Comparison of ENCODE assay signal across 23 cellular contexts in the genomic region with DNA sequence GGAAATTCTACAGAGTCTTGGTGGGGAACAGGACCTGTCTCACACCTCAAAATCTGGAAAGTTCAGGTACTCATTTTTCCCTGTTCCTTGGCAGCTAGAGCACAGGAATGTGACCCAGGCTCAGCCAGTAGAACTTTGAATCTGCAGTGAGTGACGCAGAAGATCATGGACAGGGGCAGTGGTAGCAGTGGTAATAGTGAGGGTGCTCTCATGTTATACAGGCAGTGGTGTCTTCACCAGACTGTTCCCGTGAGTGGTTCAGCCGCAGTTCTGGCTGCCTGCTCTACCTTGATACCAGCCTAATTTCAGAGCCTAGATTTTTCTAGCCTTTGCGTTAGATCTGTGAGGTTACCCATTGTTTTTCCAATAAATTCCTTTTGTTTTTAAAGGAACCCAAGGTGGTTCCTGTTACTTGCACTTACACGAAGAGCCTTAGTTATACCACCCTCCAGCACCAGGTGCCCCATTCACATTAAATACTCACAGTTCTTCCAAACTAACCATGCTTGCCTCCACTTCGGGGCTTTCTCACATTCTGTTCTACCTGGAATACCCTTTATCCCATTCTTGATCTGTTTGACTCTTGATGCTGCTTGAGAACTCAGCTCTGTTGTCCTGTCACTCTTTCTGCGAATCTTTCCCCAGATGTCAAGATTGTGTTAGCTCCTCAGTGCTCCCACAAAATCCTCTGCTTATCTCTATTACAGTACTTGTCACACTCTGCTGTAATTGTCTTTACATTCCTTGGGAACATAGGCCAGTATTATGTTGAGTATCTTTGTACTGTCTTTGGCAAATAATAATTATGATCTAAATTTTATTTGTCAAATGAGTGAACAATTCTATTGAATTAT. TPM values are rescaled to one million over a fixed set of nuclear protein-coding genes. Genes with fewer than 3 reads are reported as not detected.
DNase-seq lines count a peak whose midpoint lies in the region; FAIRE-seq and TF ChIP-seq lines count a peak whose summit lies in the region.
"Had no signal": no experiment of that assay in that cellular context is flagged by ENCODE, and none has a peak within 500 bp of the region (broad histone marks: within the 10 kb centered on the region; RNA-seq: fewer than 3 reads in every experiment).

No MANE protein-coding gene starts in this region.

- H3K4ac ChIP-seq in trophoblast cell (ENCODE audit: low read depth, low read length) = peak overlapping the region; percentile 23

- no peak overlapping the region for H3K4me2 ChIP-seq in Karpas-422 (ENCODE audit: low read depth, low read length, poor library complexity, severe bottlenecking)
- no peak overlapping the region for H3K4me2 ChIP-seq in trophoblast cell (ENCODE audit: low read length)
- H3K4me2 ChIP-seq in SK-N-SH = no peak overlapping the region

- H3K23ac ChIP-seq in trophoblast cell (ENCODE audit: low read length) = no peak overlapping the region

- H2BK120ac ChIP-seq in trophoblast cell (ENCODE audit: insufficient read depth, low read length, poor library complexity) = no peak overlapping the region

- H4K20me1 ChIP-seq in Karpas-422 (ENCODE audit: insufficient read depth, low read depth, low read length) (no peaks in the 10 kb centered on the region), SK-N-SH (ENCODE audit: insufficient read depth) (no peaks in the 10 kb centered on the region; the same call in 1 of the 2 replicates)

- H4K8ac ChIP-seq in trophoblast cell (ENCODE audit: low read depth, low read length) = no peak overlapping the region

- peak overlapping the region; percentile 50 for H3K18ac ChIP-seq in trophoblast cell (ENCODE audit: low read length)

- peaks cover under 1% of the 10 kb centered on the region for H3F3A ChIP-seq in SK-N-SH (replicated peaks; ENCODE audit: insufficient read depth)

- WGBS in trophoblast cell (ENCODE audit: extremely low coverage, insufficient coverage, insufficient read length) = no CpG with 5 or more reads among the region's 7 CpGs
- WGBS in SK-N-SH (ENCODE audit: low lambda C conversion rate) = 95% methylated on average over 7 of the region's 7 CpGs

- no peak for TF ChIP-seq POLR2A in GM12892 (IDR thresholded peaks at IDR 0.05; ENCODE audit: low read depth, low read length)

- peaks cover 37% of the 10 kb centered on the region for H3K4me1 Mint-ChIP-seq in endothelial cell (ENCODE audit: unreplicated experiment)

- H3K79me2 ChIP-seq in Karpas-422 (ENCODE audit: low read length) (peaks cover 82% of the 10 kb centered on the region), trophoblast cell (ENCODE audit: control insufficient read depth, insufficient read depth, low read length, poor library complexity) (peaks cover 2% of the 10 kb centered on the region), SK-N-SH (ENCODE audit: insufficient read depth) (peaks cover 27% of the 10 kb centered on the region)

- no peak overlapping the region for H4K12ac ChIP-seq in trophoblast cell (ENCODE audit: low read depth, low read length)

- H3K9me2 ChIP-seq in Karpas-422 (replicated peaks; ENCODE audit: insufficient read depth, low read length) = no peaks in the 10 kb centered on the region
- no peaks in the 10 kb centered on the region for H3K9me2 ChIP-seq in SK-N-SH

- peaks cover 3% of the 10 kb centered on the region for H3K27me3 Mint-ChIP-seq in endothelial cell (ENCODE audit: unreplicated experiment)

- H3K4me1 ChIP-seq in Karpas-422 (ENCODE audit: low read length) (peaks cover 53% of the 10 kb centered on the region), trophoblast cell (ENCODE audit: control insufficient read depth in 1 of 2, insufficient read depth in 2 of 2, low read length in 2 of 2) (peaks cover 4 to 6% of the 10 kb centered on the region in 2 experiments), SK-N-SH (ENCODE audit: control insufficient read depth in 1 of 2, insufficient read depth in 2 of 2, low read depth in 1 of 2, low read length in 1 of 2) (no peaks in the 10 kb centered on the region; a peak in 1 of 4 replicates)
- H3K4me1 ChIP-seq: uterus had no signal

- H3K27me3 ChIP-seq in Karpas-422 (ENCODE audit: low read length) (no peaks in the 10 kb centered on the region), trophoblast cell (ENCODE audit: insufficient read depth, low read length) (no peaks in the 10 kb centered on the region), SK-N-SH (ENCODE audit: insufficient read depth) (no peaks in the 10 kb centered on the region)
- H3K27me3 ChIP-seq: gastroesophageal sphincter, uterus had no signal

- H2AK5ac ChIP-seq in trophoblast cell (ENCODE audit: low read length) = no peak overlapping the region

- no peak overlapping the region for H3K14ac ChIP-seq in trophoblast cell (ENCODE audit: low read length)

- no peak for TF ChIP-seq RAD21 in SK-N-SH (IDR thresholded peaks at IDR 0.05; ENCODE audit: low read length)

- H3K36me3 ChIP-seq in Karpas-422 (ENCODE audit: insufficient read depth, low read length) (peaks cover 43% of the 10 kb centered on the region), trophoblast cell (ENCODE audit: control insufficient read depth in 1 of 2, insufficient read depth in 2 of 2, low read length in 2 of 2) (peaks cover 3 to 14% of the 10 kb centered on the region in 2 experiments), SK-N-SH (replicated peaks in 1 of 2; ENCODE audit: control insufficient read depth in 1 of 2, insufficient read depth in 2 of 2, low read length in 1 of 2) (peaks cover 0 to 14% of the 10 kb centered on the region in 2 experiments)
- H3K36me3 ChIP-seq: uterus had no signal

- H3K9ac ChIP-seq in Karpas-422 (ENCODE audit: low read length) (peak overlapping the region; percentile 3; the same call in 1 of the 2 replicates), trophoblast cell (ENCODE audit: low read length) (no peak overlapping the region), SK-N-SH (no peak overlapping the region)

- H3K4me3 ChIP-seq in Karpas-422 (ENCODE audit: low read length) = no peak overlapping the region
- no peak overlapping the region for H3K4me3 ChIP-seq in trophoblast cell (ENCODE audit: low read depth, low read length)
- no peak overlapping the region for H3K4me3 ChIP-seq in SK-N-SH (ENCODE audit: low read depth in 2 of 2, low read length in 1 of 2)
- H3K4me3 ChIP-seq: coronary artery, gastroesophageal sphincter, uterus had no signal

- CTCF ChIA-PET in SK-N-SH (lab: Yijun Ruan, JAX) = no interaction called here

- H2AFZ ChIP-seq in Karpas-422 (ENCODE audit: low read length) (no peak overlapping the region), trophoblast cell (ENCODE audit: insufficient read depth, low read length, poor library complexity) (no peak overlapping the region), SK-N-SH (ENCODE audit: low read depth) (no peak overlapping the region)

- H2BK12ac ChIP-seq in trophoblast cell (ENCODE audit: low read length) = peak overlapping the region; percentile 63

- no peak for TF ChIP-seq CTCF in endothelial cell (IDR thresholded peaks at IDR 0.05; ENCODE audit: unreplicated experiment)
- TF ChIP-seq CTCF in SK-N-SH (IDR thresholded peaks at IDR 0.05) = no peak

- H3K9me3 Mint-ChIP-seq in endothelial cell (ENCODE audit: unreplicated experiment) = no peaks in the 10 kb centered on the region

- H3K27ac ChIP-seq in Karpas-422 (ENCODE audit: low read length) (peak overlapping the region; percentile 64), trophoblast cell (ENCODE audit: low read depth, low read length) (no peak overlapping the region), SK-N-SH (ENCODE audit: low read depth in 2 of 2, low read length in 1 of 2) (no peak overlapping the region)
- H3K27ac ChIP-seq: coronary artery, gastroesophageal sphincter, uterus had no signal

- H3K9me3 ChIP-seq in Karpas-422 (ENCODE audit: low read length) = peaks cover 3% of the 10 kb centered on the region; the same call in 1 of the 2 replicates
- H3K9me3 ChIP-seq in trophoblast cell (ENCODE audit: insufficient read depth, low read depth, low read length) = peaks cover 2% of the 10 kb centered on the region
- no peaks in the 10 kb centered on the region for H3K9me3 ChIP-seq in SK-N-SH
- H3K9me3 ChIP-seq: gastroesophageal sphincter, uterus had no signal

- peak; percentile 70 for FAIRE-seq in GM12892 (lab: Jason Lieb, UNC)
- FAIRE-seq: GM12891 had no signal

- no peak overlapping the region for H4K91ac ChIP-seq in trophoblast cell (ENCODE audit: low read depth, low read length)

- H3K27ac Mint-ChIP-seq in endothelial cell (ENCODE audit: unreplicated experiment) = peak overlapping the region; percentile 79
- H3K27ac Mint-ChIP-seq: T-helper 17 cell had no signal

- no peak for TF ChIP-seq EP300 in SK-N-SH (IDR thresholded peaks at IDR 0.05; ENCODE audit: borderline replicate concordance in 1 of 2, low read depth in 1 of 2, low read length in 1 of 2)

- peaks cover 2% of the 10 kb centered on the region for H3K79me1 ChIP-seq in trophoblast cell (ENCODE audit: low read length)

- H3K4me3 Mint-ChIP-seq in endothelial cell (ENCODE audit: unreplicated experiment) = no peak overlapping the region
- H3K4me3 Mint-ChIP-seq: T-helper 17 cell had no signal

- peaks cover 21% of the 10 kb centered on the region for H3K36me3 Mint-ChIP-seq in endothelial cell (ENCODE audit: low read depth, unreplicated experiment)

- DNase-seq in GM12892 (ENCODE audit: insufficient read length) = no peak
- DNase-seq in Karpas-422 = no peak
- DNase-seq in endothelial cell (ENCODE audit: low spot score) = no peak
- peak in 1 of 2 donors; percentile 12 for DNase-seq in trophoblast cell
- no peak for DNase-seq in HK-2 (ENCODE audit: unreplicated experiment)
- no peak for DNase-seq in SK-N-SH
- no peak for DNase-seq in NCI-H1105 (lab: John Stamatoyannopoulos, UW)
- no peak for DNase-seq in EL
- DNase-seq: activated CD4-positive, alpha-beta T cell treated with anti-CD3 and anti-CD28 coated beads for 48 hours; activated naive CD4-positive, alpha-beta T cell treated with Interleukin-2 at 50 U/mL for 16 hours; activated T-cell treated with anti-CD3 and anti-CD28 coated beads, Interleukin-2, amount 50 U/mL, for 48 hours; COR-L47; DND-41; hypothalamus; islet precursor cell; Kasumi-1; left ventricle myocardium superior; NCI-H187; T-helper 17 cell; uterus had no signal

- H2BK5ac ChIP-seq in trophoblast cell (ENCODE audit: low read depth, low read length, poor library complexity) = no peak overlapping the region

- POLR2A ChIA-PET in SK-N-SH (lab: Yijun Ruan, JAX) = interaction anchor here (1.0 kb wide), 1 partner anchor 8 kb away, joined by 3 read pairs; no protein-coding TSS in a partner anchor

TF ChIP-seq in SK-N-SH, 30 proteins besides CTCF, POLR2A, EP300 and RAD21 (continues in another document):
- TF ChIP-seq TAF1 (IDR thresholded peaks at IDR 0.05; ENCODE audit: borderline replicate concordance, low read depth, low read length) = no peak

RNA-seq across cellular contexts. Expression of a gene that starts 47.8 kb away (rescaled TPM):
- polyA plus RNA-seq in GM12892 (2012; ENCODE audit: missing spikeins) = 82.1 TPM
- total RNA-seq in Karpas-422 (2014; rRNA removed; shearing (Covaris generic); ENCODE audit: low replicate concordance) = 77.0 and 82.4 TPM in 2 replicates
- 36.0 TPM for total RNA-seq in endothelial cell (ENCODE audit: unreplicated experiment)
- 70.7 and 73.1 TPM in 2 replicates for polyA plus RNA-seq in trophoblast cell (2013)
- polyA plus RNA-seq in SK-N-SH (2012; rRNA removed) = 10.6 and 11.9 TPM in 2 replicates
- 14.5 and 15.9 TPM in 2 replicates for polyA plus RNA-seq in SK-N-SH (2012; cell fraction: cytosol; rRNA removed)
- 3.8 and 7.6 TPM in 2 replicates for polyA plus RNA-seq in SK-N-SH (2012; cell fraction: nucleus; rRNA removed)
